ENCODE assay signal across 1 cellular context in genomic region chr3:39138804-39139415, GRCh38.
TF ChIP-seq lines count a peak whose summit lies in the region.

No MANE protein-coding gene starts in this region.

TF ChIP-seq in HepG2, 621 proteins besides CTCF, POLR2A, EP300 and RAD21:
- no peak for TF ChIP-seq MTA3 (CRISPR knock-in tag; IDR thresholded peaks at IDR 0.05)
- no peak for TF ChIP-seq ZBTB14 (CRISPR knock-in tag; IDR thresholded peaks at IDR 0.05)
- no peak for TF ChIP-seq ELF4 (CRISPR knock-in tag; IDR thresholded peaks at IDR 0.05; ENCODE audit: borderline replicate concordance)
- TF ChIP-seq CBFB (CRISPR knock-in tag; IDR thresholded peaks at IDR 0.05): no peak
- no peak for TF ChIP-seq AKAP8 (CRISPR knock-in tag; IDR thresholded peaks at IDR 0.05)
- TF ChIP-seq, protein P1, sequence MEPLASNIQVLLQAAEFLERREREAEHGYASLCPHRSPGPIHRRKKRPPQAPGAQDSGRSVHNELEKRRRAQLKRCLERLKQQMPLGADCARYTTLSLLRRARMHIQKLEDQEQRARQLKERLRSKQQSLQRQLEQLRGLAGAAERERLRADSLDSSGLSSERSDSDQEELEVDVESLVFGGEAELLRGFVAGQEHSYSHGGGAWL (CRISPR knock-in tag; IDR thresholded peaks at IDR 0.05): no peak
- TF ChIP-seq TARDBP (CRISPR knock-in tag; IDR thresholded peaks at IDR 0.05): no peak
- TF ChIP-seq ZMYM3 (CRISPR knock-in tag; IDR thresholded peaks at IDR 0.05): no peak
- no peak for TF ChIP-seq DNMT3B (CRISPR knock-in tag; conservative IDR thresholded peaks at IDR 0.05)
- no peak for TF ChIP-seq SRSF1 (optimal IDR thresholded peaks at IDR 0.05; ENCODE audit: low read depth, low read length)
- no peak for TF ChIP-seq ZNF224 (CRISPR knock-in tag; IDR thresholded peaks at IDR 0.05)
- TF ChIP-seq, protein P2, sequence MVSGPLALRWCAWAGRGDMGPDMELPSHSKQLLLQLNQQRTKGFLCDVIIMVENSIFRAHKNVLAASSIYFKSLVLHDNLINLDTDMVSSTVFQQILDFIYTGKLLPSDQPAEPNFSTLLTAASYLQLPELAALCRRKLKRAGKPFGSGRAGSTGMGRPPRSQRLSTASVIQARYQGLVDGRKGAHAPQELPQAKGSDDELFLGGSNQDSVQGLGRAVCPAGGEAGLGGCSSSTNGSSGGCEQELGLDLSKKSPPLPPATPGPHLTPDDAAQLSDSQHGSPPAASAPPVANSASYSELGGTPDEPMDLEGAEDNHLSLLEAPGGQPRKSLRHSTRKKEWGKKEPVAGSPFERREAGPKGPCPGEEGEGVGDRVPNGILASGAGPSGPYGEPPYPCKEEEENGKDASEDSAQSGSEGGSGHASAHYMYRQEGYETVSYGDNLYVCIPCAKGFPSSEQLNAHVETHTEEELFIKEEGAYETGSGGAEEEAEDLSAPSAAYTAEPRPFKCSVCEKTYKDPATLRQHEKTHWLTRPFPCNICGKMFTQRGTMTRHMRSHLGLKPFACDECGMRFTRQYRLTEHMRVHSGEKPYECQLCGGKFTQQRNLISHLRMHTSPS (CRISPR knock-in tag; IDR thresholded peaks at IDR 0.05; ENCODE audit: low read depth): no peak
- no peak for TF ChIP-seq FOXM1 (CRISPR knock-in tag; IDR thresholded peaks at IDR 0.05)
- TF ChIP-seq, protein P3, sequence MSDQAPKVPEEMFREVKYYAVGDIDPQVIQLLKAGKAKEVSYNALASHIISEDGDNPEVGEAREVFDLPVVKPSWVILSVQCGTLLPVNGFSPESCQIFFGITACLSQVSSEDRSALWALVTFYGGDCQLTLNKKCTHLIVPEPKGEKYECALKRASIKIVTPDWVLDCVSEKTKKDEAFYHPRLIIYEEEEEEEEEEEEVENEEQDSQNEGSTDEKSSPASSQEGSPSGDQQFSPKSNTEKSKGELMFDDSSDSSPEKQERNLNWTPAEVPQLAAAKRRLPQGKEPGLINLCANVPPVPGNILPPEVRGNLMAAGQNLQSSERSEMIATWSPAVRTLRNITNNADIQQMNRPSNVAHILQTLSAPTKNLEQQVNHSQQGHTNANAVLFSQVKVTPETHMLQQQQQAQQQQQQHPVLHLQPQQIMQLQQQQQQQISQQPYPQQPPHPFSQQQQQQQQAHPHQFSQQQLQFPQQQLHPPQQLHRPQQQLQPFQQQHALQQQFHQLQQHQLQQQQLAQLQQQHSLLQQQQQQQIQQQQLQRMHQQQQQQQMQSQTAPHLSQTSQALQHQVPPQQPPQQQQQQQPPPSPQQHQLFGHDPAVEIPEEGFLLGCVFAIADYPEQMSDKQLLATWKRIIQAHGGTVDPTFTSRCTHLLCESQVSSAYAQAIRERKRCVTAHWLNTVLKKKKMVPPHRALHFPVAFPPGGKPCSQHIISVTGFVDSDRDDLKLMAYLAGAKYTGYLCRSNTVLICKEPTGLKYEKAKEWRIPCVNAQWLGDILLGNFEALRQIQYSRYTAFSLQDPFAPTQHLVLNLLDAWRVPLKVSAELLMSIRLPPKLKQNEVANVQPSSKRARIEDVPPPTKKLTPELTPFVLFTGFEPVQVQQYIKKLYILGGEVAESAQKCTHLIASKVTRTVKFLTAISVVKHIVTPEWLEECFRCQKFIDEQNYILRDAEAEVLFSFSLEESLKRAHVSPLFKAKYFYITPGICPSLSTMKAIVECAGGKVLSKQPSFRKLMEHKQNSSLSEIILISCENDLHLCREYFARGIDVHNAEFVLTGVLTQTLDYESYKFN (CRISPR knock-in tag; conservative IDR thresholded peaks at IDR 0.05): no peak
TF ChIP-seq in HepG2: peak in this region for 0.
